13 cellular contexts compared by ENCODE assay signal in genomic region chr1:152162826-152163463, GRCh38. TPM values are rescaled to one million over a fixed set of nuclear protein-coding genes. Genes with fewer than 3 reads are reported as not detected.
A peak's percentile ranks its signal among the peaks of the same experiment; 100 is the strongest.
DNase-seq lines count a peak whose midpoint lies in the region; ATAC-seq, FAIRE-seq and TF ChIP-seq lines count a peak whose summit lies in the region.
"Had no signal": no experiment of that assay in that cellular context is flagged by ENCODE, and none has a peak within 500 bp of the region (broad histone marks: within the 10 kb centered on the region; RNA-seq: fewer than 3 reads in every experiment).

No MANE protein-coding gene starts in this region.

- no peaks in the 10 kb centered on the region for H3K36me3 ChIP-seq in vagina
- H3K36me3 ChIP-seq: cardiac muscle cell had no signal

- POLR2A ChIA-PET in RWPE1 (lab: Yijun Ruan, JAX; ENCODE audit: low non-redundant PET): no interaction called here

- ATAC-seq in HG02642 (IDR thresholded peaks at IDR 0.05; ENCODE audit: poor library complexity, unreplicated experiment) (no peak), GM18519 (IDR thresholded peaks at IDR 0.05; ENCODE audit: low FRiP score, unreplicated experiment) (no peak)

- no peak for TF ChIP-seq POLR2A in vagina (IDR thresholded peaks at IDR 0.05)

- peak; percentile 30 for FAIRE-seq in urothelium cell line (lab: Jason Lieb, UNC)

- no peak overlapping the region for H3K4me3 ChIP-seq in fibroblast of pulmonary artery (replicated peaks; ENCODE audit: low read depth, low read length)
- H3K4me3 ChIP-seq in vagina: no peak overlapping the region
- H3K4me3 ChIP-seq: cardiac muscle cell had no signal

- CTCF ChIA-PET in RWPE1 (lab: Yijun Ruan, JAX): interaction anchor here (0.6 kb wide), 1 partner anchor 14 kb away, joined by 4 read pairs; no protein-coding TSS in a partner anchor

- peaks cover 14% of the 10 kb centered on the region for H3K4me1 ChIP-seq in vagina

- TF ChIP-seq CTCF in RWPE1 (conservative IDR thresholded peaks at IDR 0.05; ENCODE audit: low read depth) (no peak), fibroblast of pulmonary artery (IDR thresholded peaks at IDR 0.05; ENCODE audit: low read length, missing control alignments) (no peak), vagina (IDR thresholded peaks at IDR 0.05) (no peak)

- H3K27ac ChIP-seq in RWPE1: no peak overlapping the region
- H3K27ac ChIP-seq in vagina: no peak overlapping the region
- H3K27ac ChIP-seq: cardiac muscle cell, HL-60 had no signal

- DNase-seq in SIG-M5 treated with dmso at 0.1 percent for 504 hours (lab: John Stamatoyannopoulos, UW; ENCODE audit: unreplicated experiment): peak; percentile 56
- DNase-seq in SIG-M5 (lab: John Stamatoyannopoulos, UW): no peak
- peak; percentile 89 for DNase-seq in RWPE1 (ENCODE audit: low spot score)
- peak; percentile 67 for DNase-seq in fibroblast of pulmonary artery (ENCODE audit: low read depth)
- DNase-seq in urothelium cell line (ENCODE audit: low spot score): peak; percentile 76
- no peak for DNase-seq in vagina (ENCODE audit: extremely low spot score in 2 of 2)
- DNase-seq: retina had no signal

- intact Hi-C loops in vagina (cut with DNase I): loop anchor here (10.0 kb wide), 1 partner anchor 98 kb away; no protein-coding TSS in a partner anchor

- H3K27me3 ChIP-seq in vagina: no peaks in the 10 kb centered on the region
- H3K27me3 ChIP-seq: cardiac muscle cell had no signal

- H3K9me3 ChIP-seq in vagina: no peaks in the 10 kb centered on the region

RNA-seq across cellular contexts. Expression of gene RPTN, which starts 3.9 kb away (rescaled TPM):
- total RNA-seq in vagina: 0.25 TPM
- total RNA-seq: cardiac muscle cell, glomerular endothelial cell, lung microvascular endothelial cell had no signal

RNA-seq across cellular contexts. Expression of gene TCHH, which starts 47.7 kb away (rescaled TPM):
- 0.25 TPM for total RNA-seq in vagina
- total RNA-seq: cardiac muscle cell had no signal

Comparison
In these comparisons a context has a peak if more than half of its experiments do, and no peak if none do; other contexts are left out.
1. DNase-seq: peak in SIG-M5 treated with dmso at 0.1 percent for 504 hours (single experiment), RWPE1 (single experiment), fibroblast of pulmonary artery (single experiment) and urothelium cell line (single experiment); none in SIG-M5 (single experiment) and vagina (0 of 2).